In the genomic region with DNA sequence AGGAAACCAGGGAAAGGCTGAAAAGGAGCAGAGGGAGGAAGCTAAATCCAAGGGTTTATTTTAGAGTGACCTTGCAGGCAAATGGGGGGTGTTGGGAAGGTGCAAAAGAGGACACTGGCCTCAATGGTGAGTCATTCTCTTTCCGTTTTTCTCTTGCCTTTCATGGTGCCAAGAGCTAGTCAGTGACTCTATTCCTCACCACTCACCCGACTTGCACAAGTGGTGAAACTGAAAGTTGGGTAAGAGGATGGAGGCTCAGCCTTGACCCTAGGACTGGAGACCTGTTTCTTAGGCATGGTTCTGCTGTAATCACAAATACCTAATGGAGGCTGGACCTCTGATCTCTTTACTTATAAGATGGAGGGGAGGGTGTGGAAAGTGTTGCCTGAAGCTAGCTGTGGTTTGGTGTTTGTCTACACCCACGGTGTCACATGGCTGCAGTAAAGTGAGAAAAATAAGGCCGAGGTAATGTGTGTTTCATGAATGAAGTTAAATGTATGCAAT, we compare ENCODE assay signal across 10 cellular contexts.
DNase-seq lines count a peak whose midpoint lies in the region; ATAC-seq and TF ChIP-seq lines count a peak whose summit lies in the region.
"Had no signal": no experiment of that assay in that cellular context is flagged by ENCODE, and none has a peak within 500 bp of the region (broad histone marks: within the 10 kb centered on the region; RNA-seq: fewer than 3 reads in every experiment).

No MANE protein-coding gene starts in this region.

- H3K4me3 ChIP-seq in AG09309 (ENCODE audit: control insufficient read depth, low read depth, low read length) (no peak overlapping the region), HEK293 (ENCODE audit: low read depth, low read length) (no peak overlapping the region)
- H3K4me3 ChIP-seq: dorsolateral prefrontal cortex had no signal

- H3K4me1 ChIP-seq in HEK293 (ENCODE audit: control insufficient read depth, insufficient read depth, low read length): no peaks in the 10 kb centered on the region

- no peaks in the 10 kb centered on the region for H3K9me3 ChIP-seq in HEK293 (ENCODE audit: control insufficient read depth, insufficient read depth, low read depth, low read length)

- no peak for ATAC-seq in GM21528 (IDR thresholded peaks at IDR 0.05; ENCODE audit: low FRiP score, unreplicated experiment)

- TF ChIP-seq CTCF in AG09309 (IDR thresholded peaks at IDR 0.05; ENCODE audit: control insufficient read depth, insufficient read depth, low read depth, low read length, missing control alignments): no peak
- TF ChIP-seq CTCF in HEK293 (tag by site-specific recombination; IDR thresholded peaks at IDR 0.05): no peak

- H3K27ac ChIP-seq in HEK293 (ENCODE audit: extremely low read depth, low read depth, low read length): no peak overlapping the region
- H3K27ac ChIP-seq: dorsolateral prefrontal cortex had no signal

- DNase-seq in AG09309 (ENCODE audit: low read depth) (peak; percentile 62), SW480 (ENCODE audit: low spot score) (peak; percentile 34), hepatic stellate cell (ENCODE audit: low spot score) (peak; percentile 55), HuH-7.5 (ENCODE audit: low spot score) (no peak), NCI-H2029 (lab: John Stamatoyannopoulos, UW) (no peak)
- no peak for DNase-seq in stimulated activated CD4-positive, alpha-beta T cell treated with anti-CD3 and anti-CD28 coated beads, Interleukin-12 subunit alpha, Interleukin-12 subunit beta, amount 100 ng/mL, for 4 hours
- DNase-seq: dorsolateral prefrontal cortex, H9 had no signal

- CTCF ChIA-PET in HEK293 (lab: Yijun Ruan, JAX): no interaction called here

- no peaks in the 10 kb centered on the region for H3K36me3 ChIP-seq in HEK293 (ENCODE audit: control insufficient read depth in 2 of 2, insufficient read depth in 1 of 2, low read length in 2 of 2)

- POLR2A ChIA-PET in HEK293 (lab: Yijun Ruan, JAX): interaction anchor here (0.5 to 1.0 kb wide), 2 partner anchors 50 to 85 kb away, joined by 3 to 4 read pairs; no protein-coding TSS in a partner anchor

TF ChIP-seq in HEK293, 187 proteins besides CTCF, POLR2A, EP300 and RAD21:
- TF ChIP-seq, protein P1, sequence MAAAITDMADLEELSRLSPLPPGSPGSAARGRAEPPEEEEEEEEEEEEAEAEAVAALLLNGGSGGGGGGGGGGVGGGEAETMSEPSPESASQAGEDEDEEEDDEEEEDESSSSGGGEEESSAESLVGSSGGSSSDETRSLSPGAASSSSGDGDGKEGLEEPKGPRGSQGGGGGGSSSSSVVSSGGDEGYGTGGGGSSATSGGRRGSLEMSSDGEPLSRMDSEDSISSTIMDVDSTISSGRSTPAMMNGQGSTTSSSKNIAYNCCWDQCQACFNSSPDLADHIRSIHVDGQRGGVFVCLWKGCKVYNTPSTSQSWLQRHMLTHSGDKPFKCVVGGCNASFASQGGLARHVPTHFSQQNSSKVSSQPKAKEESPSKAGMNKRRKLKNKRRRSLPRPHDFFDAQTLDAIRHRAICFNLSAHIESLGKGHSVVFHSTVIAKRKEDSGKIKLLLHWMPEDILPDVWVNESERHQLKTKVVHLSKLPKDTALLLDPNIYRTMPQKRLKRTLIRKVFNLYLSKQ (tag by site-specific recombination; IDR thresholded peaks at IDR 0.05; ENCODE audit: borderline replicate concordance): no peak
- TF ChIP-seq EGR2 (tag by site-specific recombination; IDR thresholded peaks at IDR 0.05; ENCODE audit: low read depth): 0 out of 2 replicates have a peak, but pooled peaks have one; percentile 30
- peak; percentile 67 for TF ChIP-seq PRDM1 (tag by site-specific recombination; IDR thresholded peaks at IDR 0.05)
- TF ChIP-seq ZNF37A (tag by site-specific recombination; IDR thresholded peaks at IDR 0.05): no peak
- peak; percentile 51 for TF ChIP-seq ZFHX2 (tag by site-specific recombination; conservative IDR thresholded peaks at IDR 0.05)
- no peak for TF ChIP-seq ZNF623 (tag by site-specific recombination; IDR thresholded peaks at IDR 0.05)

Comparison
In these comparisons a context has a peak if more than half of its experiments do, and no peak if none do; other contexts are left out.
1. DNase-seq: peak in AG09309 (single experiment), SW480 (single experiment) and hepatic stellate cell (single experiment); none in stimulated activated CD4-positive, alpha-beta T cell treated with anti-CD3 and anti-CD28 coated beads, Interleukin-12 subunit alpha, Interleukin-12 subunit beta, amount 100 ng/mL, for 4 hours (single experiment), HuH-7.5 (single experiment) and NCI-H2029 (single experiment).